Comparison of ENCODE assay signal across 8 cellular contexts in the genomic region with DNA sequence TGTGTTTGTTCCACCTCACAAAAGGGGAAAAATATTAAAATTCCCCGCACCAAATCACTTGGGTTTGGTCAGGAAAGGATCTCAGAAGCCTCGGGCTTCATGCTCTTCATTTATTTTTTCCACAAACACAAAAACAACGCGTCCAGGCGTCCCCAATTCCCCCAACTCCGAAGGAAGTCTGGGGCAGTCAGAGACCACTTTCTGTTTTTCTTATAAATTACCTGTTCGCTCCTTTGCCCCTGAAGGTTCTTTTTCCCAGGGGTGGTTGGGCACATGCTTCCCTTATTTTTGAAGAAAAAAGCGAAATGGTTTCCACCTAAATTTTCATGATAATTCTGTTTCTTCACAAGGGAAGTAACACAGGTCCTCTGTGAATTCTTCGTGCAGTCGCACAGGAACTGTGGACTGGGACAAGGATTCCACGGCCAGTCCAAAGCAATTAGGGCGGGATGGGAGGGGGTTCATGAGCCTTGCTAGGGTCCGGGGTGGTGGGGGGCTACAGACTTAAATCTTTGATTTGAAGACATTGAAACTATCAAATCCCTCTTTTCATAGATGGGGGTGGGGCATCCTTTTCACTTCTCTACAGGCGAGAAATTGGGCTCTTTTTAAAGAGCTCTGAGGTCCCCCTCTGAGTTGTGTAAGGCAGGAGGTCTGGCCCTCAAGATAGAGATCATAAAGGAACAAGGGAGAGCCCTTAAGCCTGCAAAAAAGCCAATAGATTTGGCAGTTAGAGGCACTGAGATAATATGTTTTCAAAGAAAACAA. TPM values are rescaled to one million over a fixed set of nuclear protein-coding genes. Genes with fewer than 3 reads are reported as not detected.
A peak's percentile ranks its signal among the peaks of the same experiment; 100 is the strongest.
DNase-seq lines count a peak whose midpoint lies in the region; ATAC-seq, FAIRE-seq and TF ChIP-seq lines count a peak whose summit lies in the region.

No MANE protein-coding gene starts in this region.

- CTCF ChIA-PET in activated CD8-positive, alpha-beta T cell treated with anti-CD3 and anti-CD28 coated beads, Interleukin-2, amount 10 ng/mL, durations not matched to agents 7 days and 5 days (lab: Charles Lee): interaction anchor here (0.6 to 17.0 kb wide), 5 partner anchors 8 to 38 kb away, joined by 3 to 741 read pairs (median 9); a partner anchor contains a TSS

- H3K79me2 ChIP-seq in osteoblast (ENCODE audit: insufficient read depth, low read length): no peaks in the 10 kb centered on the region

- H3K27ac ChIP-seq in foreskin keratinocyte (peak overlapping the region; percentile 94), osteoblast (ENCODE audit: low read depth, low read length) (peak overlapping the region; percentile 91)

- H3K36me3 Mint-ChIP-seq in activated CD8-positive, alpha-beta T cell treated with anti-CD3 and anti-CD28 coated beads, Interleukin-2, amount 10 ng/mL, durations not matched to agents 7 days and 5 days (ENCODE audit: low read depth): peaks cover 12% of the 10 kb centered on the region

- H3K4me3 Mint-ChIP-seq in activated CD8-positive, alpha-beta T cell treated with anti-CD3 and anti-CD28 coated beads, Interleukin-2, amount 10 ng/mL, durations not matched to agents 7 days and 5 days: peak overlapping the region; percentile 87

- H3K27me3 ChIP-seq in MG63 (no peaks in the 10 kb centered on the region), foreskin keratinocyte (no peaks in the 10 kb centered on the region), osteoblast (ENCODE audit: insufficient read depth, low read length) (no peaks in the 10 kb centered on the region)

- H3K4me3 ChIP-seq in MG63 (peak overlapping the region; percentile 48), osteoblast (ENCODE audit: insufficient read depth, low read length) (peak overlapping the region; percentile 83)

- H3K36me3 ChIP-seq in MG63 (no peaks in the 10 kb centered on the region), osteoblast (ENCODE audit: insufficient read depth, low read length) (no peaks in the 10 kb centered on the region)

- peak overlapping the region; percentile 83 for H3K4me2 ChIP-seq in osteoblast (ENCODE audit: insufficient read depth, low read length)

- H3K27ac Mint-ChIP-seq in activated CD8-positive, alpha-beta T cell treated with anti-CD3 and anti-CD28 coated beads, Interleukin-2, amount 10 ng/mL, durations not matched to agents 7 days and 5 days: peak overlapping the region; percentile 100

- H3K9me3 ChIP-seq in MG63 (no peaks in the 10 kb centered on the region), osteoblast (ENCODE audit: low read depth, low read length) (no peaks in the 10 kb centered on the region)

- H3K4me1 Mint-ChIP-seq in activated CD8-positive, alpha-beta T cell treated with anti-CD3 and anti-CD28 coated beads, Interleukin-2, amount 10 ng/mL, durations not matched to agents 7 days and 5 days (ENCODE audit: low read depth): peaks cover 42% of the 10 kb centered on the region

- H4K20me1 ChIP-seq in osteoblast (ENCODE audit: insufficient read depth, low read length): no peaks in the 10 kb centered on the region

- TF ChIP-seq CTCF in foreskin keratinocyte (conservative IDR thresholded peaks at IDR 0.05) (no peak), osteoblast (IDR thresholded peaks at IDR 0.05; ENCODE audit: extremely low read depth, low read depth, low read length) (no peak)

- peak overlapping the region; percentile 80 for H2AFZ ChIP-seq in osteoblast (ENCODE audit: low read length)

- POLR2A ChIA-PET in activated CD8-positive, alpha-beta T cell treated with anti-CD3 and anti-CD28 coated beads, Interleukin-2, amount 10 ng/mL, durations not matched to agents 7 days and 5 days (lab: Charles Lee): interaction anchor here (0.5 to 14.7 kb wide), 64 partner anchors 7 to 1837 kb away, joined by 3 to 685 read pairs (median 8); a partner anchor contains a TSS

- no peaks in the 10 kb centered on the region for H3K4me1 ChIP-seq in foreskin keratinocyte
- peaks cover 16% of the 10 kb centered on the region for H3K4me1 ChIP-seq in osteoblast (ENCODE audit: insufficient read depth, low read length)

- DNase-seq in activated CD4-positive, CD25-positive, alpha-beta regulatory T cell treated with anti-CD3 and anti-CD28 coated beads, Interleukin-2, amount 50 U/mL, for 72 hours: peak; percentile 52
- DNase-seq in MG63: no peak
- DNase-seq in activated CD8-positive, alpha-beta T cell treated with anti-CD3 and anti-CD28 coated beads, Interleukin-2, amount 10 ng/mL, durations not matched to agents 7 days and 5 days: peak; percentile 28
- peak in 1 of 2 donors; percentile 56 for DNase-seq in foreskin keratinocyte
- DNase-seq in osteoblast (ENCODE audit: insufficient read length, low spot score, missing footprints): no peak
- DNase-seq in HTR-8/SVneo (ENCODE audit: insufficient read length, low spot score): no peak

- H3K27me3 Mint-ChIP-seq in activated CD8-positive, alpha-beta T cell treated with anti-CD3 and anti-CD28 coated beads, Interleukin-2, amount 10 ng/mL, durations not matched to agents 7 days and 5 days (ENCODE audit: low read depth): no peaks in the 10 kb centered on the region

- no peak for FAIRE-seq in HTR-8/SVneo (lab: Jason Lieb, UNC)

- ATAC-seq in activated CD4-positive, CD25-positive, alpha-beta regulatory T cell treated with anti-CD3 and anti-CD28 coated beads, Interleukin-2, amount 50 U/mL, for 24 hours: no peak
- ATAC-seq in activated CD8-positive, alpha-beta T cell treated with anti-CD3 and anti-CD28 coated beads, Interleukin-2, amount 10 ng/mL, durations not matched to agents 7 days and 5 days: no peak
- ATAC-seq in foreskin keratinocyte (no peak), HG03025 (IDR thresholded peaks at IDR 0.05; ENCODE audit: low FRiP score, unreplicated experiment) (no peak)

- H3K9me3 Mint-ChIP-seq in activated CD8-positive, alpha-beta T cell treated with anti-CD3 and anti-CD28 coated beads, Interleukin-2, amount 10 ng/mL, durations not matched to agents 7 days and 5 days (ENCODE audit: insufficient read depth): no peaks in the 10 kb centered on the region

RNA-seq across cellular contexts. Expression of a gene that starts 30.5 kb away (rescaled TPM):
- 7.7 and 9.1 TPM in 2 replicates for total RNA-seq in MG63 (2014; rRNA removed; shearing (Covaris generic); ENCODE audit: low replicate concordance)
- total RNA-seq in activated CD8-positive, alpha-beta T cell treated with anti-CD3 and anti-CD28 coated beads, Interleukin-2, amount 10 ng/mL, durations not matched to agents 7 days and 5 days: 1 to 10 TPM; 4.3 TPM
- total RNA-seq in foreskin keratinocyte: 13.2 and 13.6 TPM in 2 replicates
- polyA plus RNA-seq in foreskin keratinocyte: 4.2 and 5.1 TPM in 2 replicates
- 14.1 and 15.9 TPM in 2 replicates for total RNA-seq in osteoblast

Comparison
In these comparisons a context has a peak if more than half of its experiments do, and no peak if none do; other contexts are left out.
1. DNase-seq: peak in activated CD4-positive, CD25-positive, alpha-beta regulatory T cell treated with anti-CD3 and anti-CD28 coated beads, Interleukin-2, amount 50 U/mL, for 72 hours (single experiment) and activated CD8-positive, alpha-beta T cell treated with anti-CD3 and anti-CD28 coated beads, Interleukin-2, amount 10 ng/mL, durations not matched to agents 7 days and 5 days (single experiment); none in MG63 (single experiment), osteoblast (single experiment) and HTR-8/SVneo (single experiment).